In the genomic region with DNA sequence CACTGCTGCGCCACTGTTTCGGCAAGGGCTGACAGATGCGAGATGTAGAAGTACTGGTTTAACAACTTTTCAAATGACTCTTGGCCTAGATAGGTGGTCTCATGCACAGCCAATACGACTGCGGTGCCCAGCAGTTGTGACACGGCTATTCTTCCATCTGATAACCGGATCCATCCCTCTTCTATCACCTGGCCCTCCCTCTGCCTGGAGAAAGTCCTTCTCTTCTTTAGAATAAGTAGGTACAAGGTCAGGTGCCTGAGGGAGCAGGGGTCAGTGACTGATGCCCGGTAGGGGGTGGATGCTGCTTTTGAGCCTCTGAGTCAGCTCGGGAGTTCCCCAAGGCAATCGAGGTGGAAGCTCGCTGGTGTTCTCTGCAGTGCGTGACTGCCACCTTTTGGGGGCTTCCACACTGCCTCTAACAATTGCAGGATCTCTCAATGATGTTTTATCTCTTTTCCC, we compare ENCODE assay signal across 11 cellular contexts.
A peak's percentile ranks its signal among the peaks of the same experiment; 100 is the strongest.
DNase-seq lines count a peak whose midpoint lies in the region; ATAC-seq and TF ChIP-seq lines count a peak whose summit lies in the region.
"Had no signal": no experiment of that assay in that cellular context is flagged by ENCODE, and none has a peak within 500 bp of the region (broad histone marks: within the 10 kb centered on the region; RNA-seq: fewer than 3 reads in every experiment).

No MANE protein-coding gene starts in this region.

- H2AFZ ChIP-seq in GM23248 (no peak overlapping the region), PC-3 (ENCODE audit: low read length) (peak overlapping the region; percentile 53; the same call in 1 of the 2 replicates)

- H3K79me2 ChIP-seq in GM23248 (ENCODE audit: insufficient read depth) (no peaks in the 10 kb centered on the region), PC-3 (ENCODE audit: low read length) (no peaks in the 10 kb centered on the region)

- in situ Hi-C loops in GM23248 (cut with MboI) = no loop called here

- WGBS in GM23248 (ENCODE audit: low coverage in 1 of 2, low lambda C conversion rate in 2 of 2, missing lambda C conversion rate in 2 of 2), 2 experiments = 56 to 58% methylated on average over 12 of the region's 12 CpGs

- no peak overlapping the region for H3K27ac ChIP-seq in GM23248
- peak overlapping the region; percentile 65 for H3K27ac ChIP-seq in PC-3 (ENCODE audit: low read length)
- H3K27ac ChIP-seq: skin epidermis had no signal

- H3K36me3 ChIP-seq in GM23248 (ENCODE audit: low read depth) (no peaks in the 10 kb centered on the region), PC-3 (ENCODE audit: low read depth, low read length) (no peaks in the 10 kb centered on the region)

- no peak overlapping the region for H3K4me3 ChIP-seq in GM23248
- peak overlapping the region; percentile 9; the same call in 1 of the 2 replicates for H3K4me3 ChIP-seq in PC-3 (ENCODE audit: low read length)
- H3K4me3 ChIP-seq: skin epidermis had no signal

- H3K4me1 ChIP-seq in GM23248 (ENCODE audit: insufficient read depth) (no peaks in the 10 kb centered on the region), PC-3 (ENCODE audit: insufficient read depth, low read length) (peaks cover 12% of the 10 kb centered on the region)

- no peaks in the 10 kb centered on the region for H3F3A ChIP-seq in GM23248 (ENCODE audit: insufficient read depth)
- no peaks in the 10 kb centered on the region for H3F3A ChIP-seq in PC-3 (ENCODE audit: low read length, unreplicated experiment)

- BruUV-seq in PC-3 (replicated peaks; lab: Mats Ljungman, UMichigan) = no TSS peak

- ATAC-seq in PC-3 = peak; percentile 81
- no peak for ATAC-seq in HG03571 (IDR thresholded peaks at IDR 0.05; ENCODE audit: unreplicated experiment)
- ATAC-seq: T-cell had no signal

- H3K9me3 ChIP-seq in GM23248 (ENCODE audit: low read depth) (no peaks in the 10 kb centered on the region), PC-3 (ENCODE audit: low read length) (no peaks in the 10 kb centered on the region)

- CTCF ChIA-PET in PC-3 (lab: Charles Lee) = no interaction called here

- H3K27me3 ChIP-seq in GM23248 (replicated peaks; ENCODE audit: insufficient read depth) (no peaks in the 10 kb centered on the region), PC-3 (ENCODE audit: low read length) (no peaks in the 10 kb centered on the region)

- POLR2A ChIA-PET in PC-3 (lab: Charles Lee; ENCODE audit: unreplicated experiment) = interaction anchor here (0.6 kb wide), 1 partner anchor 18 kb away, joined by 4 read pairs; no protein-coding TSS in a partner anchor

- peak; percentile 4 for DNase-seq in COLO829 (ENCODE audit: low spot score)
- DNase-seq in GM23248 = peak; percentile 3
- DNase-seq in PC-3 = peak; percentile 82
- DNase-seq in iPS DF 4.7 (ENCODE audit: extremely low read depth, low spot score) = peak; percentile 81
- DNase-seq in GF-D8 (lab: John Stamatoyannopoulos, UW) = no peak
- DNase-seq in T-helper 9 cell = no peak
- no peak for DNase-seq in foreskin melanocyte
- DNase-seq: effector CD8-positive, alpha-beta T cell; T-cell had no signal

- no peak overlapping the region for H3K9ac ChIP-seq in GM23248
- H3K9ac ChIP-seq in PC-3 (ENCODE audit: low read length) = no peak overlapping the region; the same call in 1 of the 2 replicates

- H3K9me2 ChIP-seq in GM23248 (ENCODE audit: insufficient read depth) = no peaks in the 10 kb centered on the region
- H3K9me2 ChIP-seq in PC-3 (replicated peaks; ENCODE audit: low read length) = no peaks in the 10 kb centered on the region

- peak; percentile 75 for TF ChIP-seq CTCF in PC-3 (conservative IDR thresholded peaks at IDR 0.05; ENCODE audit: low read depth, low read length)

- no peaks in the 10 kb centered on the region for H4K20me1 ChIP-seq in GM23248 (ENCODE audit: insufficient read depth)
- no peaks in the 10 kb centered on the region for H4K20me1 ChIP-seq in PC-3 (ENCODE audit: low read length)

- intact Hi-C loops in PC-3 (cut with micrococcal nuclease) = loop anchor here (2.0 to 10.0 kb wide), 5 partner anchors 112 to 549 kb away; partner anchors contain the start of gene ASCC3

- H3K4me2 ChIP-seq in GM23248 (ENCODE audit: unreplicated experiment) (no peak overlapping the region), PC-3 (ENCODE audit: low read length) (peak overlapping the region; percentile 57)

Comparison
In these comparisons a context has a peak if more than half of its experiments do, and no peak if none do; other contexts are left out.
1. DNase-seq: peak in COLO829 (single experiment), GM23248 (single experiment), PC-3 (single experiment) and iPS DF 4.7 (single experiment); none in GF-D8 (single experiment), T-helper 9 cell (single experiment) and foreskin melanocyte (single experiment).